Comparison of ENCODE assay signal across 1 cellular context in the genomic region with DNA sequence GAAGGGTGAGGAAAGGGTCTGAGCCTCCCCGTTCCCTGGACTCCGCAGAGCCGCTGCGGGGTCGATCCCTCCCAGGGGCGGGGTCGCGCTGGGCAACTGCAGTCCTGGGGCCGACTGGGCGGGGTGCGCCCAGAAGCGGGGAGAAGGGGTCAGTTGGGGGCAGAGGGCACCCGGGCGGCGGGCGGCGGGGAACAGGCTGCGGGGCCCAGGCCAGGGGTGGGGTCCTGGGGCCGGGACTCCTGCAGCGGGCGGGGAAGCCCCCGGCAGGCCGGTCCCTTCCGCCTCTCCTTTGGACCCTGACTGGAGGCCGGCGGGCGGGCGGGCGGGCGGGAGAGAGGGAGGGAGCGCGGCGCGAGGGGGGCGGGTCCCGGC.
TF ChIP-seq lines count a peak whose summit lies in the region.

No MANE protein-coding gene starts in this region.

TF ChIP-seq in WTC11, 78 proteins besides CTCF, POLR2A, EP300 and RAD21 (continued from another document):
- TF ChIP-seq CDX4 (CRISPR knock-in tag; IDR thresholded peaks at IDR 0.05; ENCODE audit: borderline replicate concordance) (no peak), ZNF317 (CRISPR knock-in tag; IDR thresholded peaks at IDR 0.05; ENCODE audit: borderline replicate concordance, low read depth) (no peak), IRF2 (CRISPR knock-in tag; IDR thresholded peaks at IDR 0.05; ENCODE audit: borderline replicate concordance, low read depth) (no peak)
TF ChIP-seq in WTC11: peak in this region for 0.
